7 cellular contexts compared by ENCODE assay signal in the genomic region with DNA sequence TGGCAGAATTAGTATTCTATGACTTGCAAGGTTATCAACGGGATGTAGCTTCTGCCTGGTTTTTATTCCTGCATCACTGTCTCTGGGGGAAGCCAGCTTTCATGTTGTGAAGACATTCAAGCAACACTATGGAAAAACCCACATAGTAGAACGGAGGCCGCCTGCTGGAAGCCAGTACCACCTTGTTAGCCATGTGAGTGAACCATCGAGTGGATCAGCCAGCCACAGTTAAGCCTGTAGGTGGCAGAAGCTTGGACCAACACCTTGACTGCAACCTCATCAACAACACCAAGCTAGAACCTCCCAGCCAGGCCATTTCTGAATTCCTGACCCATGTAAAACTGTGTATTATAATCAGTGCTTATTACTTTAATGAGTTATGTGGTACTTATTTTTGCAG.
"Had no signal": no experiment of that assay in that cellular context is flagged by ENCODE, and none has a peak within 500 bp of the region (broad histone marks: within the 10 kb centered on the region; RNA-seq: fewer than 3 reads in every experiment).

No MANE protein-coding gene starts in this region.

- H3K9me3 Mint-ChIP-seq: GM23338 had no signal

- H3K4me1 Mint-ChIP-seq: GM23338, IgD-negative memory B cell had no signal

- H3K27me3 Mint-ChIP-seq: IgD-negative memory B cell had no signal

- H3K27ac ChIP-seq: KMS-11 had no signal

- DNase-seq: H7, HCEC 1CT, KBM-7 had no signal

- H3K27ac Mint-ChIP-seq: GM23338 had no signal

- H3K4me2 ChIP-seq: GM23338, KMS-11 had no signal

- H3K4me3 Mint-ChIP-seq: GM23338, IgD-negative memory B cell had no signal

- ATAC-seq: GM23338, HepG2 had no signal

- H3K9ac ChIP-seq: KMS-11 had no signal

- H3K36me3 Mint-ChIP-seq: IgD-negative memory B cell had no signal

- H3K4me3 ChIP-seq: GM23338 had no signal
